Comparison of ENCODE assay signal across 8 cellular contexts in genomic region chr14:60655898-60656754, GRCh38. TPM values are rescaled to one million over a fixed set of nuclear protein-coding genes. Genes with fewer than 3 reads are reported as not detected.
DNase-seq lines count a peak whose midpoint lies in the region; ATAC-seq and TF ChIP-seq lines count a peak whose summit lies in the region.

No MANE protein-coding gene starts in this region.

- POLR2A ChIA-PET in T-cell (lab: Charles Lee): no interaction called here

- peak overlapping the region; percentile 59 to 73 (median 66) for H3K4me3 Mint-ChIP-seq in T-cell

- no peak for TF ChIP-seq CTCF in thoracic aorta (IDR thresholded peaks at IDR 0.05)

- H3K27me3 ChIP-seq in iPS DF 6.9 (ENCODE audit: control insufficient read depth, insufficient read depth, low read length): peaks cover 73% of the 10 kb centered on the region
- H3K27me3 ChIP-seq in thoracic aorta (replicated peaks; ENCODE audit: insufficient read depth): no peaks in the 10 kb centered on the region

- intact Hi-C loops in Right ventricle myocardium inferior (cut with DNase I): no loop called here
- intact Hi-C loops in Right ventricle myocardium superior (cut with DNase I): no loop called here

- peak; percentile 11 for ATAC-seq in Right ventricle myocardium inferior
- ATAC-seq in Right ventricle myocardium superior (ENCODE audit: poor library complexity): no peak
- no peak for ATAC-seq in T-cell (replicated peaks in 1 of 4)
- ATAC-seq in thoracic aorta (ENCODE audit: insufficient number of reproducible peaks, low FRiP score, low read depth): no peak
- ATAC-seq in GM18498 (IDR thresholded peaks at IDR 0.05; ENCODE audit: unreplicated experiment): no peak

- H3K4me1 ChIP-seq in iPS DF 6.9 (ENCODE audit: control insufficient read depth, insufficient read depth, low read length): peaks cover 2% of the 10 kb centered on the region; the same call in 1 of the 2 replicates
- peaks cover 4 to 23% of the 10 kb centered on the region in 2 donors for H3K4me1 ChIP-seq in thoracic aorta (ENCODE audit: control insufficient read depth in 1 of 2, low read depth in 2 of 2)

- H3K9me3 ChIP-seq in iPS DF 6.9 (ENCODE audit: control insufficient read depth, insufficient read depth, low read length): no peaks in the 10 kb centered on the region
- no peaks in the 10 kb centered on the region for H3K9me3 ChIP-seq in thoracic aorta

- H3K27me3 Mint-ChIP-seq in T-cell: peaks cover 70 to 85% of the 10 kb centered on the region in 2 donors

- H3K9me3 Mint-ChIP-seq in T-cell: no peaks in the 10 kb centered on the region

- peak overlapping the region; percentile 18; the same call in 1 of the 2 replicates for H3K4me3 ChIP-seq in iPS DF 6.9 (ENCODE audit: low read length)
- H3K4me3 ChIP-seq in thoracic aorta: peak overlapping the region; percentile 78

- DNase-seq in Right ventricle myocardium inferior (ENCODE audit: missing footprints): no peak
- no peak for DNase-seq in Right ventricle myocardium superior
- no peak for DNase-seq in T-cell
- DNase-seq in iPS DF 6.9 (ENCODE audit: low read depth, low spot score): no peak
- no peak for DNase-seq in thoracic aorta (ENCODE audit: low spot score)
- DNase-seq in hypothalamus (lab: John Stamatoyannopoulos, UW): no peak
- no peak for DNase-seq in cerebellum (ENCODE audit: low spot score)

- H3K27ac Mint-ChIP-seq in T-cell: no peak overlapping the region

- H3K36me3 ChIP-seq in iPS DF 6.9 (ENCODE audit: control insufficient read depth, insufficient read depth, low read length) (no peaks in the 10 kb centered on the region), thoracic aorta (no peaks in the 10 kb centered on the region)

- CTCF ChIA-PET in T-cell (lab: Charles Lee): no interaction called here

- no CpG with 5 or more reads among the region's 41 CpGs for WGBS in iPS DF 6.9 (ENCODE audit: insufficient coverage, insufficient read length)

- peaks cover 53 to 74% (median 61%) of the 10 kb centered on the region in 3 donors for H3K4me1 Mint-ChIP-seq in T-cell

- H3K27ac ChIP-seq in iPS DF 6.9 (ENCODE audit: low read length) (no peak overlapping the region), thoracic aorta (no peak overlapping the region)

- H3K36me3 Mint-ChIP-seq in T-cell: no peaks in the 10 kb centered on the region

RNA-seq across cellular contexts. Expression of gene SIX1, which starts 6.8 kb away (rescaled TPM):
- total RNA-seq in Right ventricle myocardium inferior (not detected), Right ventricle myocardium superior (not detected), T-cell (under 1 TPM in 1 of 5 donors, not detected in 4; 0.18 TPM), thoracic aorta (1 to 10 TPM; 2.6 to 5.1 TPM), cerebellum (0.36 TPM)
